Comparison of ENCODE assay signal across 9 cellular contexts in genomic region chr14:105075364-105076295, GRCh38. TPM values are rescaled to one million over a fixed set of nuclear protein-coding genes. Genes with fewer than 3 reads are reported as not detected.
DNase-seq lines count a peak whose midpoint lies in the region; ATAC-seq, FAIRE-seq and TF ChIP-seq lines count a peak whose summit lies in the region.
"Had no signal": no experiment of that assay in that cellular context is flagged by ENCODE, and none has a peak within 500 bp of the region (broad histone marks: within the 10 kb centered on the region; RNA-seq: fewer than 3 reads in every experiment).

No MANE protein-coding gene starts in this region.

- BruUV-seq in IMR-90 (replicated peaks; lab: Mats Ljungman, UMichigan): no TSS peak
- no TSS peak for BruUV-seq in PC-3 (replicated peaks; lab: Mats Ljungman, UMichigan)

- H3K4me1 Mint-ChIP-seq in activated B cell treated with CpG ODN at 0.5 μM for 24 hours: peaks cover 48% of the 10 kb centered on the region

- H3K56ac ChIP-seq in IMR-90 (ENCODE audit: extremely low read depth, insufficient read depth, low read length): no peak overlapping the region

- H3K4me3 ChIP-seq in A549 (no peak overlapping the region), IMR-90 (ENCODE audit: insufficient read depth, low read depth, low read length) (no peak overlapping the region), left lung (no peak overlapping the region), PC-3 (ENCODE audit: low read length) (no peak overlapping the region)

- H3K27me3 ChIP-seq in IMR-90 (ENCODE audit: control insufficient read depth, insufficient read depth, low read length) (peaks cover 11% of the 10 kb centered on the region; the same call in 1 of the 2 replicates), left lung (peaks cover 0 to 42% of the 10 kb centered on the region in 2 donors), PC-3 (ENCODE audit: low read length) (no peaks in the 10 kb centered on the region)

- no peak overlapping the region for H2BK20ac ChIP-seq in IMR-90 (ENCODE audit: low read depth, low read length)

- H3K27ac ChIP-seq in A549 (peak overlapping the region in 1 of 2 experiments; percentile 50; a peak in 3 of 6 replicates), IMR-90 (ENCODE audit: insufficient read depth, low read length) (no peak overlapping the region), left lung (no peak overlapping the region), PC-3 (ENCODE audit: low read length) (no peak overlapping the region)

- H3K9me2 ChIP-seq in PC-3 (replicated peaks; ENCODE audit: low read length): no peaks in the 10 kb centered on the region

- 0 out of 2 replicates have a peak, but pooled peaks cover 3% of the 10 kb centered on the region for H3K9me1 ChIP-seq in IMR-90 (ENCODE audit: insufficient read depth, low read length)

- H3K4me1 ChIP-seq in A549 (peaks cover 6% of the 10 kb centered on the region; the same call in 1 of the 3 replicates), IMR-90 (ENCODE audit: control insufficient read depth, insufficient read depth, low read length) (peaks cover 4% of the 10 kb centered on the region; the same call in 1 of the 2 replicates), left lung (peaks cover 5 to 32% of the 10 kb centered on the region in 2 donors), PC-3 (ENCODE audit: insufficient read depth, low read length) (no peaks in the 10 kb centered on the region)

- no peak overlapping the region; the same call in 1 of the 2 replicates for H3K9ac ChIP-seq in IMR-90 (ENCODE audit: low read depth, low read length)
- no peak overlapping the region for H3K9ac ChIP-seq in PC-3 (ENCODE audit: low read length)

- H3K9me3 ChIP-seq in A549 (no peaks in the 10 kb centered on the region), IMR-90 (ENCODE audit: control insufficient read depth, insufficient read depth, low read length) (no peaks in the 10 kb centered on the region), left lung (no peaks in the 10 kb centered on the region), PC-3 (ENCODE audit: low read length) (no peaks in the 10 kb centered on the region)

- dilution Hi-C loops in IMR-90 (cut with HindIII; ENCODE audit: low sequenced_read_pairs, unreplicated experiment): no loop called here

- no peak overlapping the region for H3K4me3 Mint-ChIP-seq in activated B cell treated with CpG ODN at 0.5 μM for 24 hours

- H3K9me3 Mint-ChIP-seq in activated B cell treated with CpG ODN at 0.5 μM for 24 hours: no peaks in the 10 kb centered on the region

- no peak overlapping the region for H2AK5ac ChIP-seq in IMR-90 (ENCODE audit: low read depth, low read length)

- TF ChIP-seq CTCF in A549 (IDR thresholded peaks at IDR 0.05) (no peak), IMR-90 (conservative IDR thresholded peaks at IDR 0.05; ENCODE audit: low read depth, low read length) (no peak), activated B cell treated with CpG ODN at 0.5 μM for 24 hours (IDR thresholded peaks at IDR 0.05) (no peak), left lung (IDR thresholded peaks at IDR 0.05) (no peak), PC-3 (conservative IDR thresholded peaks at IDR 0.05; ENCODE audit: low read depth, low read length) (no peak)

- H3K4me2 ChIP-seq in A549 (no peak overlapping the region), IMR-90 (ENCODE audit: low read depth, low read length) (peak overlapping the region; percentile 39; the same call in 1 of the 2 replicates), PC-3 (ENCODE audit: low read length) (no peak overlapping the region)

- no peak overlapping the region for H3K27ac Mint-ChIP-seq in activated B cell treated with CpG ODN at 0.5 μM for 24 hours

- H4K20me1 ChIP-seq in IMR-90 (ENCODE audit: insufficient read depth, low read length) (no peaks in the 10 kb centered on the region), PC-3 (ENCODE audit: low read length) (no peaks in the 10 kb centered on the region)

- peak overlapping the region; percentile 86 for H2AFZ ChIP-seq in IMR-90 (replicated peaks; ENCODE audit: low read length, poor library complexity)
- no peak overlapping the region for H2AFZ ChIP-seq in PC-3 (ENCODE audit: low read length)

- no peaks in the 10 kb centered on the region for H3F3A ChIP-seq in PC-3 (ENCODE audit: low read length, unreplicated experiment)

- peak overlapping the region; percentile 19 to 82; a peak in 2 of 4 replicates for H4K8ac ChIP-seq in IMR-90 (ENCODE audit: low read depth in 2 of 2, low read length in 2 of 2)

- no peaks in the 10 kb centered on the region for H3K36me3 Mint-ChIP-seq in activated B cell treated with CpG ODN at 0.5 μM for 24 hours (ENCODE audit: low read depth)

- no peak overlapping the region for H2BK5ac ChIP-seq in IMR-90 (ENCODE audit: low read depth, low read length, poor library complexity, severe bottlenecking)

- in situ Hi-C loops in IMR-90 (cut with MboI; ENCODE audit: low sequenced_read_pairs): no loop called here

- no peak for DNase-seq in A549 (ENCODE audit: low read depth in 1 of 2, low spot score in 1 of 2)
- peak; percentile 52 for DNase-seq in IMR-90
- peak; percentile 40 for DNase-seq in activated B cell treated with CpG ODN at 0.5 μM for 24 hours
- DNase-seq in left lung: peak; percentile 64 to 80
- DNase-seq in NCI-H774 (lab: John Stamatoyannopoulos, UW): no peak
- DNase-seq in PC-3: no peak
- no peak for DNase-seq in inferior parietal cortex (ENCODE audit: extremely low spot score)

- intact Hi-C loops in IMR-90 (cut with micrococcal nuclease): no loop called here
- intact Hi-C loops in activated B cell treated with CpG ODN at 0.5 μM for 24 hours (cut with micrococcal nuclease): no loop called here
- intact Hi-C loops in left lung (cut with DNase I): no loop called here
- intact Hi-C loops in PC-3 (cut with micrococcal nuclease): no loop called here

- H3K79me2 ChIP-seq in PC-3 (ENCODE audit: low read length): no peaks in the 10 kb centered on the region

- no peak for TF ChIP-seq EP300 in A549 (IDR thresholded peaks at IDR 0.05)

- H3K36me3 ChIP-seq in IMR-90 (ENCODE audit: control insufficient read depth, insufficient read depth, low read length) (no peaks in the 10 kb centered on the region), left lung (no peaks in the 10 kb centered on the region), PC-3 (ENCODE audit: low read depth, low read length) (no peaks in the 10 kb centered on the region)

- no peaks in the 10 kb centered on the region for H3K79me1 ChIP-seq in IMR-90 (ENCODE audit: low read depth in 1 of 2, low read length in 2 of 2)

- no peak overlapping the region; the same call in 1 of the 2 replicates for H3K18ac ChIP-seq in IMR-90 (ENCODE audit: low read depth, low read length)

- H4K91ac ChIP-seq in IMR-90 (ENCODE audit: insufficient read depth, low read depth, low read length): no peak overlapping the region

- no peak overlapping the region for H3K23ac ChIP-seq in IMR-90 (ENCODE audit: low read depth, low read length)

- H3K4ac ChIP-seq in IMR-90 (ENCODE audit: low read depth, low read length): no peak overlapping the region

- no peak overlapping the region for H2BK120ac ChIP-seq in IMR-90 (ENCODE audit: low read depth, low read length)

- H3K27me3 Mint-ChIP-seq in activated B cell treated with CpG ODN at 0.5 μM for 24 hours: no peaks in the 10 kb centered on the region

- TF ChIP-seq POLR2A in A549 (IDR thresholded peaks at IDR 0.05; ENCODE audit: low read length) (no peak), GM18505 (IDR thresholded peaks at IDR 0.05; ENCODE audit: borderline replicate concordance, extremely low read depth, insufficient read depth, insufficient read length) (peak; percentile 21), IMR-90 (IDR thresholded peaks at IDR 0.05; ENCODE audit: low read depth, low read length) (no peak)

- TF ChIP-seq RAD21 in A549 (conservative IDR thresholded peaks at IDR 0.05 in 1 of 2, IDR thresholded peaks at IDR 0.05 in 1 of 2) (no peak), IMR-90 (IDR thresholded peaks at IDR 0.05; ENCODE audit: low read length) (no peak)

- ATAC-seq in A549 (peak; percentile 5; a peak in 2 of 6 replicates), GM18505 (IDR thresholded peaks at IDR 0.05; ENCODE audit: unreplicated experiment) (peak; percentile 54), IMR-90 (ENCODE audit: low read depth) (peak; percentile 85), activated B cell treated with CpG ODN at 0.5 μM for 24 hours (ENCODE audit: low read depth) (peak; percentile 62), left lung (peak; percentile 74), PC-3 (no peak; the same call in 1 of the 2 replicates)

- no peak overlapping the region; the same call in 1 of the 2 replicates for H3K14ac ChIP-seq in IMR-90 (replicated peaks; ENCODE audit: low read depth, low read length)

- peak overlapping the region; percentile 43; the same call in 1 of the 3 replicates for H2BK15ac ChIP-seq in IMR-90 (ENCODE audit: low read depth, low read length)

- H2AK9ac ChIP-seq in IMR-90 (replicated peaks; ENCODE audit: low read depth, low read length, poor library complexity): peak overlapping the region; percentile 44

- no peak for FAIRE-seq in A549 (lab: Jason Lieb, UNC)
- FAIRE-seq: islet of Langerhans had no signal

- CTCF ChIA-PET in A549 (lab: Yijun Ruan, JAX): interaction anchor here (0.8 to 6.8 kb wide), 8 partner anchors 8 to 100 kb away, joined by 3 to 40 read pairs (median 5); no protein-coding TSS in a partner anchor
- CTCF ChIA-PET in IMR-90 (lab: Yijun Ruan, JAX): no interaction called here
- CTCF ChIA-PET in activated B cell treated with CpG ODN at 0.5 μM for 24 hours (lab: Charles Lee): interaction anchor here (1.4 to 2.6 kb wide), 4 partner anchors 11 to 30 kb away, joined by 4 to 12 read pairs (median 10); no protein-coding TSS in a partner anchor
- CTCF ChIA-PET in PC-3 (lab: Charles Lee): no interaction called here

- no peak overlapping the region; the same call in 1 of the 2 replicates for H4K5ac ChIP-seq in IMR-90 (ENCODE audit: low read depth, low read length)

- POLR2A ChIA-PET in A549 (lab: Yijun Ruan, JAX) (interaction anchor here (1.1 to 3.1 kb wide), 2 partner anchors 11 to 18 kb away, joined by 3 to 14 read pairs; no protein-coding TSS in a partner anchor), IMR-90 (lab: Charles Lee; ENCODE audit: unreplicated experiment) (no interaction called here), activated B cell treated with CpG ODN at 0.5 μM for 24 hours (lab: Charles Lee) (interaction anchor here (1.5 to 3.5 kb wide), 4 partner anchors 10 to 28 kb away, joined by 3 to 38 read pairs (median 14); partner anchors contain the start of gene GPR132), PC-3 (lab: Charles Lee; ENCODE audit: unreplicated experiment) (no interaction called here)

- WGBS in A549 (ENCODE audit: missing lambda C conversion rate): 65% methylated on average over 18 of the region's 24 CpGs
- 35% methylated on average over 7 of the region's 24 CpGs; no CpG with 5 or more reads in 1 of the 2 experiments for WGBS in IMR-90 (ENCODE audit: extremely low coverage in 2 of 2, insufficient read length in 1 of 2), 2 experiments

RNA-seq across cellular contexts. Expression of gene GPR132, which starts 10.4 kb away (rescaled TPM):
- polyA plus RNA-seq in A549 (2011; rRNA removed): 0.19 and 0.49 TPM in 2 replicates
- 0.12 and 0.39 TPM in 2 replicates for polyA plus RNA-seq in A549 (2012; cell fraction: cytosol; rRNA removed)
- polyA plus RNA-seq in A549 (2012; cell fraction: nucleus; rRNA removed): 2.3 and 3.7 TPM in 2 replicates
- 0.16 to 0.22 TPM (median 0.18 TPM) in 3 replicates for polyA plus RNA-seq in A549 (2017; fragmentation: RNase III; extraction: RNeasy Plus Mini Kit Qiagen cat#74134 plus additional on column Dnase treatment)
- polyA minus RNA-seq in A549 (2011; rRNA and poly(A)+ RNA removed): 0.62 and 0.73 TPM in 2 replicates
- under 0.01 TPM in 2 replicates for total RNA-seq in IMR-90 (2012; rRNA removed)
- 0.10 and 0.19 TPM in 2 replicates for polyA plus RNA-seq in IMR-90 (2012; rRNA removed)
- 0.15 and 0.43 TPM in 2 replicates for polyA plus RNA-seq in IMR-90 (2012; cell fraction: cytosol; rRNA removed)
- polyA plus RNA-seq in IMR-90 (2012; cell fraction: nucleus; rRNA removed; ENCODE audit: low replicate concordance): 1.9 and 3.3 TPM in 2 replicates
- total RNA-seq in activated B cell treated with CpG ODN at 0.5 μM for 24 hours: 43.4 and 48.5 TPM in 2 replicates
- 10 to 100 TPM in 1 of 2 donors, 1 to 10 TPM in 1; 1.9 to 10.4 TPM for total RNA-seq in left lung
- total RNA-seq in PC-3 (2014; rRNA removed): 0.04 and 0.12 TPM in 2 replicates

RNA-seq across cellular contexts. Expression of gene CDCA4, which starts 54.7 kb away (rescaled TPM):
- polyA plus RNA-seq in A549 (2011; rRNA removed) (19.5 and 24.2 TPM in 2 replicates), A549 (2017; fragmentation: RNase III; extraction: RNeasy Plus Mini Kit Qiagen cat#74134 plus additional on column Dnase treatment) (25.9 to 28.0 TPM (median 26.9 TPM) in 3 replicates), IMR-90 (2012; rRNA removed) (18.6 and 21.4 TPM in 2 replicates)
- 42.8 and 52.7 TPM in 2 replicates for polyA plus RNA-seq in A549 (2012; cell fraction: cytosol; rRNA removed)
- 44.8 and 46.3 TPM in 2 replicates for polyA plus RNA-seq in A549 (2012; cell fraction: nucleus; rRNA removed)
- 16.6 and 20.0 TPM in 2 replicates for polyA minus RNA-seq in A549 (2011; rRNA and poly(A)+ RNA removed)
- total RNA-seq in IMR-90 (2012; rRNA removed) (17.7 and 19.7 TPM in 2 replicates), activated B cell treated with CpG ODN at 0.5 μM for 24 hours (11.7 and 13.6 TPM in 2 replicates), left lung (1 to 10 TPM; 9.4 to 9.6 TPM), PC-3 (2014; rRNA removed) (113 and 133 TPM in 2 replicates)
- 17.8 and 18.2 TPM in 2 replicates for polyA plus RNA-seq in IMR-90 (2012; cell fraction: cytosol; rRNA removed)
- polyA plus RNA-seq in IMR-90 (2012; cell fraction: nucleus; rRNA removed; ENCODE audit: low replicate concordance): 9.9 and 13.1 TPM in 2 replicates

Comparison
In these comparisons a context has a peak if more than half of its experiments do, and no peak if none do; other contexts are left out.
1. DNase-seq: peak in IMR-90 (single experiment), activated B cell treated with CpG ODN at 0.5 μM for 24 hours (single experiment) and left lung (2 of 2); none in A549 (0 of 2), NCI-H774 (single experiment), PC-3 (single experiment) and inferior parietal cortex (single experiment).
2. CTCF ChIA-PET loops: an anchor here in A549 (0.8 to 6.8 kb wide) and activated B cell treated with CpG ODN at 0.5 μM for 24 hours (1.4 to 2.6 kb wide); none called in IMR-90 and PC-3.
3. POLR2A ChIA-PET loops: an anchor here in A549 (1.1 to 3.1 kb wide) and activated B cell treated with CpG ODN at 0.5 μM for 24 hours (1.5 to 3.5 kb wide); none called in IMR-90 and PC-3.